In genomic region chr10:131899695-131900349, GRCh38 we compare ENCODE assay signal across 8 cellular contexts. TPM values are rescaled to one million over a fixed set of nuclear protein-coding genes. Genes with fewer than 3 reads are reported as not detected.
DNase-seq lines count a peak whose midpoint lies in the region; ATAC-seq and TF ChIP-seq lines count a peak whose summit lies in the region.

No MANE protein-coding gene starts in this region.

- H3K27ac ChIP-seq in lung (ENCODE audit: low read depth in 1 of 2, low read length in 1 of 2), result peak overlapping the region in 1 of 2 donors; percentile 91
- peak overlapping the region; percentile 94 for H3K27ac ChIP-seq in vagina

- peak; percentile 28 for DNase-seq in Calu3
- DNase-seq in lung (ENCODE audit: low spot score), result no peak
- DNase-seq in vagina (ENCODE audit: extremely low spot score in 2 of 2), result no peak
- DNase-seq in DMS153 treated with DMSO at 0.1 percent for 48 hours (lab: John Stamatoyannopoulos, UW; ENCODE audit: unreplicated experiment), result no peak
- no peak for DNase-seq in cerebellum (ENCODE audit: low spot score)

- H3K4me3 Mint-ChIP-seq in Calu3 (ENCODE audit: low read depth, unreplicated experiment) (peak overlapping the region; percentile 79), IgD-negative memory B cell (peak overlapping the region; percentile 88 to 97 (median 95)), brain (peak overlapping the region; percentile 90 to 94 (median 92))

- no TSS peak for BruUV-seq in Calu3 (replicated peaks; lab: Mats Ljungman, UMichigan)

- CTCF ChIA-PET in Calu3 (lab: Charles Lee), result interaction anchor here (1.3 to 1.4 kb wide), 2 partner anchors 8 to 123 kb away, joined by 3 to 4 read pairs; no protein-coding TSS in a partner anchor

- peak overlapping the region; percentile 86 for H3K27ac Mint-ChIP-seq in Calu3 (ENCODE audit: unreplicated experiment)
- H3K27ac Mint-ChIP-seq in IgD-negative memory B cell, result peak overlapping the region; percentile 89 to 99 (median 93)
- peak overlapping the region; percentile 48 to 90 (median 82) for H3K27ac Mint-ChIP-seq in brain

- H3K4me3 ChIP-seq in lung (peak overlapping the region; percentile 54), vagina (peak overlapping the region; percentile 91 to 98)

- intact Hi-C loops in Calu3 (cut with micrococcal nuclease; ENCODE audit: unreplicated experiment) (no loop called here), vagina (cut with DNase I) (loop anchor here (10.0 kb wide), 2 partner anchors 65 to 435 kb away; partner anchors contain the start of gene LRRC27)

- H3K4me1 ChIP-seq in lung (ENCODE audit: control insufficient read depth in 2 of 2, insufficient read depth in 2 of 2, low read length in 2 of 2), result peaks cover 8 to 18% of the 10 kb centered on the region in 2 donors
- peaks cover 39% of the 10 kb centered on the region for H3K4me1 ChIP-seq in vagina

- TF ChIP-seq POLR2A in vagina (IDR thresholded peaks at IDR 0.05), result no peak

- H3K9me3 ChIP-seq in lung (ENCODE audit: control insufficient read depth in 2 of 2, insufficient read depth in 1 of 2, low read length in 1 of 2) (no peaks in the 10 kb centered on the region), vagina (no peaks in the 10 kb centered on the region)

- TF ChIP-seq CTCF in Calu3 (IDR thresholded peaks at IDR 0.05; ENCODE audit: unreplicated experiment), result no peak
- peak in 1 of 2 experiments; percentile 41 for TF ChIP-seq CTCF in brain (conservative IDR thresholded peaks at IDR 0.05)
- TF ChIP-seq CTCF in lung (IDR thresholded peaks at IDR 0.05; ENCODE audit: control extremely low read depth, extremely low read depth), result no peak
- no peak for TF ChIP-seq CTCF in vagina (IDR thresholded peaks at IDR 0.05)

- no peak for ATAC-seq in lung (ENCODE audit: insufficient read depth, low FRiP score)
- no peak for ATAC-seq in GM19455 (IDR thresholded peaks at IDR 0.05; ENCODE audit: unreplicated experiment)

- 21% methylated on average over 24 of the region's 24 CpGs for WGBS in lung, 2 donors

- no peaks in the 10 kb centered on the region for H3K27me3 ChIP-seq in lung (ENCODE audit: control insufficient read depth, insufficient read depth)
- H3K27me3 ChIP-seq in vagina, result no peaks in the 10 kb centered on the region

- H3K36me3 ChIP-seq in lung (ENCODE audit: control insufficient read depth in 2 of 2, insufficient read depth in 2 of 2, low read length in 2 of 2) (peaks cover 0 to 3% of the 10 kb centered on the region in 2 donors), vagina (no peaks in the 10 kb centered on the region)

- H3K9me3 Mint-ChIP-seq in Calu3 (ENCODE audit: low read depth, unreplicated experiment), result no peaks in the 10 kb centered on the region
- H3K9me3 Mint-ChIP-seq in IgD-negative memory B cell, result no peaks in the 10 kb centered on the region
- peaks cover 0 to 3% (median 0%) of the 10 kb centered on the region in 5 experiments for H3K9me3 Mint-ChIP-seq in brain

- H3K4me1 Mint-ChIP-seq in Calu3 (ENCODE audit: low read depth, unreplicated experiment) (peaks cover 19% of the 10 kb centered on the region), IgD-negative memory B cell (peaks cover 15 to 20% (median 19%) of the 10 kb centered on the region in 3 donors), brain (peaks cover 48% of the 10 kb centered on the region)

- H3K36me3 Mint-ChIP-seq in Calu3 (ENCODE audit: insufficient read depth, unreplicated experiment) (peaks cover 22% of the 10 kb centered on the region), IgD-negative memory B cell (no peaks in the 10 kb centered on the region), brain (peaks cover 10% of the 10 kb centered on the region)

- H3K27me3 Mint-ChIP-seq in Calu3 (ENCODE audit: unreplicated experiment) (peaks cover 21% of the 10 kb centered on the region), IgD-negative memory B cell (peaks cover 17% of the 10 kb centered on the region), brain (peaks cover 22% of the 10 kb centered on the region)

RNA-seq across cellular contexts. Expression of gene PPP2R2D, which starts 1.0 kb away (rescaled TPM):
- total RNA-seq in Calu3 (2022) (17.2 and 23.7 TPM in 2 replicates), lung (10 to 100 TPM; 22.1 to 51.4 TPM), vagina (49.4 TPM), cerebellum (51.1 TPM)
- polyA plus RNA-seq in IgD-negative memory B cell (17.1 TPM), brain (ENCODE audit: insufficient read depth, low read depth, low replicate concordance) (44.5 TPM), lung (10 to 100 TPM; 15.6 to 22.0 TPM)
